Comparison of ENCODE assay signal across 21 cellular contexts in the genomic region with DNA sequence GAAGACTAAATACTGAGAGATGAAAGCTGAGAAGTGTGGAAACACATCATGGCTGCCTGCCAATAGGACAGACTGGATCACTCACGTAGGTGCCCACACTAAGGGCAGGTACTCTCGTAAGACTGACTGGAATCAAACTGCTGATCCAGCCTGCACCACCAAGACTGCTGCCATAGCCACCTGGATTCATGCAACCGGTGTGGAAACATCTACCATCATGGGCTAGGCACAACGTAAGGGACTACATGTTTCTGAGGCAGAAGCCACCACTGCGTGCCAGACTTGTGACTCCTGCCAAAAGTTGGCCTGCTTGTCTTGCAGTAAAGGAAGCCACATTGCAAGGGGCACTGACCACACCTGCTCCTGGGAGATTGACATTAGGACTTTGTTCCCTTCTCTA. TPM values are rescaled to one million over a fixed set of nuclear protein-coding genes. Genes with fewer than 3 reads are reported as not detected.
DNase-seq lines count a peak whose midpoint lies in the region; ATAC-seq, FAIRE-seq and TF ChIP-seq lines count a peak whose summit lies in the region.
"Had no signal": no experiment of that assay in that cellular context is flagged by ENCODE, and none has a peak within 500 bp of the region (broad histone marks: within the 10 kb centered on the region; RNA-seq: fewer than 3 reads in every experiment).

No MANE protein-coding gene starts in this region.

- H3K4me1 Mint-ChIP-seq in astrocyte (ENCODE audit: low read depth, unreplicated experiment): peaks cover 40% of the 10 kb centered on the region
- peaks cover 8% of the 10 kb centered on the region for H3K4me1 Mint-ChIP-seq in activated T-cell treated with anti-CD3 and anti-CD28 coated beads, Interleukin-2, amount 50 U/mL, for 4 hours (ENCODE audit: low read depth)

- in situ Hi-C loops in transverse colon (cut with MboI; ENCODE audit: low pct_ligation_motif_present in 1 of 4, low pct_unique_long_range_greater_than_20kb in 1 of 4, low sequenced_read_pairs in 3 of 4): loop anchor here in 2 of 4 donors (10.0 to 25.0 kb wide), 4 partner anchors 172 to 430 kb away; a partner anchor contains a TSS

- no peak overlapping the region for H4K8ac ChIP-seq in mesendoderm (ENCODE audit: low read depth, low read length)

- H2BK5ac ChIP-seq in mesendoderm (ENCODE audit: low read length): no peak overlapping the region

- no peak overlapping the region for H3K23ac ChIP-seq in mesendoderm (ENCODE audit: low read length)

- H3K27ac Mint-ChIP-seq in astrocyte (ENCODE audit: unreplicated experiment): peak overlapping the region; percentile 55
- H3K27ac Mint-ChIP-seq: activated naive CD4-positive, alpha-beta T cell treated with anti-CD3 and anti-CD28 coated beads, Interleukin-2, amount 50 U/mL, for 72 hours; CD4-positive, alpha-beta T cell had no signal

- H3K36me3 ChIP-seq in astrocyte (ENCODE audit: insufficient read depth, low read length) (no peaks in the 10 kb centered on the region), mesendoderm (ENCODE audit: control insufficient read depth, insufficient read depth, low read length) (no peaks in the 10 kb centered on the region), transverse colon (no peaks in the 10 kb centered on the region)
- H3K36me3 ChIP-seq: heart left ventricle, left lung had no signal

- H3K27me3 ChIP-seq in astrocyte (ENCODE audit: insufficient read depth, low read length) (no peaks in the 10 kb centered on the region), mesendoderm (ENCODE audit: insufficient read depth, low read length, poor library complexity) (no peaks in the 10 kb centered on the region), transverse colon (no peaks in the 10 kb centered on the region)
- H3K27me3 ChIP-seq: heart left ventricle, left lung had no signal

- ATAC-seq in activated T-cell treated with anti-CD3 and anti-CD28 coated beads, Interleukin-2, amount 50 U/mL, for 4 hours: no peak
- no peak for ATAC-seq in HG02840 (IDR thresholded peaks at IDR 0.05; ENCODE audit: low FRiP score, unreplicated experiment)
- ATAC-seq: activated naive CD4-positive, alpha-beta T cell treated with anti-CD3 and anti-CD28 coated beads, Interleukin-2, amount 50 U/mL, for 72 hours; heart left ventricle; left lung had no signal

- H3K56ac ChIP-seq in mesendoderm (ENCODE audit: low read length): peak overlapping the region; percentile 5

- no peak overlapping the region for H3K18ac ChIP-seq in mesendoderm (ENCODE audit: low read length)

- peaks cover 58% of the 10 kb centered on the region for H3K79me2 ChIP-seq in astrocyte (ENCODE audit: insufficient read depth, low read length)
- peaks cover 28% of the 10 kb centered on the region for H3K79me2 ChIP-seq in mesendoderm (ENCODE audit: control insufficient read depth, insufficient read depth, low read length)

- H3K4me3 ChIP-seq in astrocyte (ENCODE audit: insufficient read depth, low read depth, low read length): no peak overlapping the region
- no peak overlapping the region for H3K4me3 ChIP-seq in mesendoderm (ENCODE audit: low read length)
- H3K4me3 ChIP-seq in transverse colon: no peak overlapping the region
- H3K4me3 ChIP-seq: heart left ventricle, left lung, smooth muscle cell had no signal

- DNase-seq in NCI-H524 (lab: John Stamatoyannopoulos, UW): peak; percentile 92 to 98
- no peak for DNase-seq in NCI-H524 treated with DMSO at 0.1 percent for 48 hours (lab: John Stamatoyannopoulos, UW)
- no peak for DNase-seq in astrocyte (ENCODE audit: low read depth)
- DNase-seq in mesendoderm: no peak
- DNase-seq in transverse colon: peak; percentile 25
- DNase-seq in activated T-cell treated with anti-CD3 and anti-CD28 coated beads, Interleukin-2, amount 50 U/mL, for 4 hours: no peak
- no peak for DNase-seq in NCI-H526 treated with DMSO at 0.1 percent for 48 hours (lab: John Stamatoyannopoulos, UW)
- DNase-seq: CD4-positive, alpha-beta T cell; central memory CD4-positive, alpha-beta T cell; H7; heart left ventricle; left lung; MM.1S; NCI-H82; SIG-M5 had no signal

- WGBS in mesendoderm (ENCODE audit: extremely low coverage, insufficient coverage, low lambda C conversion rate): no CpG with 5 or more reads among the region's 5 CpGs
- 41% methylated on average over 5 of the region's 5 CpGs; no CpG with 5 or more reads in 1 of the 2 donors for WGBS in transverse colon (ENCODE audit: low coverage in 1 of 2), 2 donors

- no peak for TF ChIP-seq CTCF in astrocyte (IDR thresholded peaks at IDR 0.05; ENCODE audit: insufficient read depth, low read depth, low read length)
- TF ChIP-seq CTCF in transverse colon (IDR thresholded peaks at IDR 0.05): no peak

- TF ChIP-seq EP300 in transverse colon (IDR thresholded peaks at IDR 0.05; ENCODE audit: low read depth): no peak

- H4K20me1 ChIP-seq in astrocyte (ENCODE audit: insufficient read depth, low read length): peaks cover 36% of the 10 kb centered on the region

- H3K9ac ChIP-seq in astrocyte (ENCODE audit: low read length): no peak overlapping the region
- H3K9ac ChIP-seq in mesendoderm (ENCODE audit: low read length): no peak overlapping the region

- H3K79me1 ChIP-seq in mesendoderm (ENCODE audit: low read length): peaks cover 12% of the 10 kb centered on the region

- intact Hi-C loops in transverse colon (cut with DNase I; ENCODE audit: low total_unique reads): loop anchor here (5.0 kb wide), 1 partner anchor 165 kb away; no protein-coding TSS in a partner anchor

- FAIRE-seq in astrocyte (lab: Jason Lieb, UNC): no peak
- FAIRE-seq: GM18507 had no signal

- TF ChIP-seq POLR2A in transverse colon (IDR thresholded peaks at IDR 0.05): no peak

- no peak overlapping the region for H2BK15ac ChIP-seq in mesendoderm (replicated peaks; ENCODE audit: low read depth)

- no peak overlapping the region for H3K4ac ChIP-seq in mesendoderm (ENCODE audit: low read depth, low read length)

- H3K4me3 Mint-ChIP-seq in astrocyte (ENCODE audit: unreplicated experiment): no peak overlapping the region
- H3K4me3 Mint-ChIP-seq in activated T-cell treated with anti-CD3 and anti-CD28 coated beads, Interleukin-2, amount 50 U/mL, for 4 hours: no peak overlapping the region

- no peak overlapping the region for H2BK120ac ChIP-seq in mesendoderm (ENCODE audit: low read depth, low read length)

- no peak overlapping the region for H2AK5ac ChIP-seq in mesendoderm (ENCODE audit: low read length)

- no peak overlapping the region for H3K4me2 ChIP-seq in astrocyte (ENCODE audit: low read length)
- H3K4me2 ChIP-seq in mesendoderm (ENCODE audit: low read length): no peak overlapping the region
- H3K4me2 ChIP-seq: smooth muscle cell had no signal

- no peaks in the 10 kb centered on the region for H3K27me3 Mint-ChIP-seq in astrocyte (ENCODE audit: low read depth, unreplicated experiment)
- no peaks in the 10 kb centered on the region for H3K27me3 Mint-ChIP-seq in activated T-cell treated with anti-CD3 and anti-CD28 coated beads, Interleukin-2, amount 50 U/mL, for 4 hours (ENCODE audit: low read depth)
- H3K27me3 Mint-ChIP-seq: CD4-positive, alpha-beta T cell had no signal

- no peaks in the 10 kb centered on the region for H3K9me3 ChIP-seq in astrocyte (ENCODE audit: insufficient read depth, low read depth, low read length)
- H3K9me3 ChIP-seq in transverse colon: no peaks in the 10 kb centered on the region
- H3K9me3 ChIP-seq: heart left ventricle, left lung had no signal

- H2AFZ ChIP-seq in astrocyte (ENCODE audit: low read depth, low read length): no peak overlapping the region

- no peaks in the 10 kb centered on the region for H3K36me3 Mint-ChIP-seq in astrocyte (ENCODE audit: low read depth, unreplicated experiment)
- H3K36me3 Mint-ChIP-seq in activated T-cell treated with anti-CD3 and anti-CD28 coated beads, Interleukin-2, amount 50 U/mL, for 4 hours (ENCODE audit: insufficient read depth): no peaks in the 10 kb centered on the region

- H3K27ac ChIP-seq in astrocyte (ENCODE audit: low read depth, low read length): no peak overlapping the region
- H3K27ac ChIP-seq in mesendoderm (ENCODE audit: low read depth, low read length): no peak overlapping the region
- H3K27ac ChIP-seq in transverse colon: peak overlapping the region in 1 of 4 donors; percentile 10
- H3K27ac ChIP-seq: 22Rv1, heart left ventricle, left lung had no signal

- H3K9me3 Mint-ChIP-seq in astrocyte (ENCODE audit: unreplicated experiment): no peaks in the 10 kb centered on the region
- H3K9me3 Mint-ChIP-seq in activated T-cell treated with anti-CD3 and anti-CD28 coated beads, Interleukin-2, amount 50 U/mL, for 4 hours: no peaks in the 10 kb centered on the region
- H3K9me3 Mint-ChIP-seq: activated naive CD4-positive, alpha-beta T cell treated with anti-CD3 and anti-CD28 coated beads, Interleukin-2, amount 50 U/mL, for 72 hours; CD4-positive, alpha-beta T cell; neural crest cell had no signal

- no peak overlapping the region for H4K5ac ChIP-seq in mesendoderm (ENCODE audit: low read length)

- H3K4me1 ChIP-seq in astrocyte (ENCODE audit: insufficient read depth, low read length): peaks cover 21% of the 10 kb centered on the region
- H3K4me1 ChIP-seq in mesendoderm (ENCODE audit: control insufficient read depth, low read depth, low read length): peaks cover 14% of the 10 kb centered on the region
- peaks cover 11 to 51% (median 30%) of the 10 kb centered on the region in 4 donors for H3K4me1 ChIP-seq in transverse colon

RNA-seq across cellular contexts. Expression of a gene that starts 3.8 kb away (rescaled TPM):
- 50.2 and 53.4 TPM in 2 replicates for total RNA-seq in astrocyte
- polyA plus RNA-seq in mesendoderm (2013, experiment 1 of 2): 13.4 TPM
- polyA plus RNA-seq in mesendoderm (2013, experiment 2 of 2): 13.7 TPM
- total RNA-seq in transverse colon: 10 to 100 TPM; 12.0 to 77.4 (median 24.9) TPM
- 10 to 100 TPM; 18.0 to 22.2 (median 19.2) TPM for total RNA-seq in activated T-cell treated with anti-CD3 and anti-CD28 coated beads, Interleukin-2, amount 50 U/mL, for 4 hours

RNA-seq across cellular contexts. Expression of a gene that starts 4.0 kb away (rescaled TPM):
- total RNA-seq in astrocyte (17.6 and 18.0 TPM in 2 replicates), transverse colon (10 to 100 TPM in 3 of 4 donors, 1 to 10 TPM in 1; 1.5 to 40.7 (median 19.7) TPM)
- 13.4 TPM for polyA plus RNA-seq in mesendoderm (2013, experiment 1 of 2)
- 13.7 TPM for polyA plus RNA-seq in mesendoderm (2013, experiment 2 of 2)
- total RNA-seq in activated T-cell treated with anti-CD3 and anti-CD28 coated beads, Interleukin-2, amount 50 U/mL, for 4 hours: 1 to 10 TPM; 5.5 to 9.2 (median 8.1) TPM

RNA-seq across cellular contexts. Expression of a gene that starts 45.9 kb away (rescaled TPM):
- not detected in 2 replicates for total RNA-seq in astrocyte
- polyA plus RNA-seq in mesendoderm (2013, experiment 1 of 2): 0.11 TPM
- polyA plus RNA-seq in mesendoderm (2013, experiment 2 of 2): 0.15 TPM
- 1 to 10 TPM in 1 of 4 donors, under 1 TPM in 1, not detected in 2; 0.64 to 1.4 TPM for total RNA-seq in transverse colon
- total RNA-seq in activated T-cell treated with anti-CD3 and anti-CD28 coated beads, Interleukin-2, amount 50 U/mL, for 4 hours: not detected
- total RNA-seq: activated naive CD4-positive, alpha-beta T cell treated with anti-CD3 and anti-CD28 coated beads, Interleukin-2, amount 50 U/mL, for 72 hours; CD4-positive, alpha-beta T cell; heart left ventricle; left lung; neural crest cell; smooth muscle cell had no signal
- polyA plus RNA-seq: heart left ventricle, smooth muscle cell had no signal

Comparison
In these comparisons a context has a peak if more than half of its experiments do, and no peak if none do; other contexts are left out.
1. DNase-seq: peak in NCI-H524 (2 of 2) and transverse colon (single experiment); none in NCI-H524 treated with DMSO at 0.1 percent for 48 hours (single experiment), astrocyte (single experiment), mesendoderm (single experiment), activated T-cell treated with anti-CD3 and anti-CD28 coated beads, Interleukin-2, amount 50 U/mL, for 4 hours (single experiment) and NCI-H526 treated with DMSO at 0.1 percent for 48 hours (single experiment).